In genomic region chr9:83199240-83199639, GRCh38 we compare ENCODE assay signal across 8 cellular contexts.
DNase-seq lines count a peak whose midpoint lies in the region; ATAC-seq, FAIRE-seq and TF ChIP-seq lines count a peak whose summit lies in the region.
"Had no signal": no experiment of that assay in that cellular context is flagged by ENCODE, and none has a peak within 500 bp of the region (broad histone marks: within the 10 kb centered on the region; RNA-seq: fewer than 3 reads in every experiment).

No MANE protein-coding gene starts in this region.

- H3K27ac ChIP-seq in upper lobe of left lung: no peak overlapping the region

- peak in 1 of 2 donors; percentile 53 for ATAC-seq in upper lobe of left lung (ENCODE audit: low FRiP score in 2 of 2)
- ATAC-seq in activated CD8-positive, alpha-beta memory T cell treated with anti-CD3 and anti-CD28 coated beads, Interleukin-2, amount 10 ng/mL, durations not matched to agents 7 days and 5 days: no peak

- no peak for TF ChIP-seq POLR2A in H54 (IDR thresholded peaks at IDR 0.05; ENCODE audit: low read depth, low read length)
- no peak for TF ChIP-seq POLR2A in upper lobe of left lung (IDR thresholded peaks at IDR 0.05)

- no peak overlapping the region for H3K27ac Mint-ChIP-seq in activated CD8-positive, alpha-beta memory T cell treated with anti-CD3 and anti-CD28 coated beads, Interleukin-2, amount 10 ng/mL, durations not matched to agents 7 days and 5 days
- H3K27ac Mint-ChIP-seq: T-helper 1 cell treated with Interleukin-12 subunit alpha and Interleukin-12 subunit beta and Interleukin-4 antibody, amounts not matched to agents 30 μg/mL and 1 μg/mL, for 36 hours had no signal

- no peaks in the 10 kb centered on the region for H3K36me3 Mint-ChIP-seq in activated CD8-positive, alpha-beta memory T cell treated with anti-CD3 and anti-CD28 coated beads, Interleukin-2, amount 10 ng/mL, durations not matched to agents 7 days and 5 days

- FAIRE-seq in H54 (lab: Jason Lieb, UNC): peak; percentile 55

- H3K27me3 ChIP-seq in upper lobe of left lung: no peaks in the 10 kb centered on the region

- H3K9me3 ChIP-seq in upper lobe of left lung: no peaks in the 10 kb centered on the region

- H3K9me3 Mint-ChIP-seq in activated CD8-positive, alpha-beta memory T cell treated with anti-CD3 and anti-CD28 coated beads, Interleukin-2, amount 10 ng/mL, durations not matched to agents 7 days and 5 days (ENCODE audit: low read depth): no peaks in the 10 kb centered on the region
- H3K9me3 Mint-ChIP-seq: T-helper 1 cell treated with Interleukin-12 subunit alpha and Interleukin-12 subunit beta and Interleukin-4 antibody, amounts not matched to agents 30 μg/mL and 1 μg/mL, for 36 hours had no signal

- TF ChIP-seq CTCF in upper lobe of left lung (IDR thresholded peaks at IDR 0.05): peak in 5 of 6 experiments; percentile 20 to 54 (median 48)

- H3K27me3 Mint-ChIP-seq in activated CD8-positive, alpha-beta memory T cell treated with anti-CD3 and anti-CD28 coated beads, Interleukin-2, amount 10 ng/mL, durations not matched to agents 7 days and 5 days: no peaks in the 10 kb centered on the region

- H3K4me1 ChIP-seq in upper lobe of left lung: no peaks in the 10 kb centered on the region

- H3K4me3 Mint-ChIP-seq in activated CD8-positive, alpha-beta memory T cell treated with anti-CD3 and anti-CD28 coated beads, Interleukin-2, amount 10 ng/mL, durations not matched to agents 7 days and 5 days: no peak overlapping the region
- H3K4me3 Mint-ChIP-seq: T-helper 1 cell treated with Interleukin-12 subunit alpha and Interleukin-12 subunit beta and Interleukin-4 antibody, amounts not matched to agents 30 μg/mL and 1 μg/mL, for 36 hours had no signal

- 36 to 41% methylated on average over 5 of the region's 5 CpGs for WGBS in upper lobe of left lung, 2 donors

- CTCF ChIA-PET in activated CD8-positive, alpha-beta memory T cell treated with anti-CD3 and anti-CD28 coated beads, Interleukin-2, amount 10 ng/mL, durations not matched to agents 7 days and 5 days (lab: Charles Lee): no interaction called here

- DNase-seq in H54 (ENCODE audit: insufficient read length, low spot score) (peak; percentile 22), NCI-H345 treated with DMSO at 0.1 percent for 48 hours (lab: John Stamatoyannopoulos, UW; ENCODE audit: unreplicated experiment) (peak; percentile 3), cerebellar cortex (ENCODE audit: low spot score) (peak; percentile 75), left kidney (ENCODE audit: low read depth, low spot score) (peak; percentile 72), upper lobe of left lung (no peak), KG1 (lab: John Stamatoyannopoulos, UW) (no peak)
- no peak for DNase-seq in activated CD8-positive, alpha-beta memory T cell treated with anti-CD3 and anti-CD28 coated beads, Interleukin-2, amount 10 ng/mL, durations not matched to agents 7 days and 5 days

- H3K4me3 ChIP-seq in upper lobe of left lung: no peak overlapping the region

- no peaks in the 10 kb centered on the region for H3K4me1 Mint-ChIP-seq in activated CD8-positive, alpha-beta memory T cell treated with anti-CD3 and anti-CD28 coated beads, Interleukin-2, amount 10 ng/mL, durations not matched to agents 7 days and 5 days

- no peaks in the 10 kb centered on the region for H3K36me3 ChIP-seq in upper lobe of left lung

- no peak for TF ChIP-seq EP300 in upper lobe of left lung (IDR thresholded peaks at IDR 0.05)

Comparison
In these comparisons a context has a peak if more than half of its experiments do, and no peak if none do; other contexts are left out.
1. DNase-seq: peak in H54 (single experiment), NCI-H345 treated with DMSO at 0.1 percent for 48 hours (single experiment), cerebellar cortex (single experiment) and left kidney (single experiment); none in upper lobe of left lung (0 of 2), activated CD8-positive, alpha-beta memory T cell treated with anti-CD3 and anti-CD28 coated beads, Interleukin-2, amount 10 ng/mL, durations not matched to agents 7 days and 5 days (single experiment) and KG1 (single experiment).